ENCODE assay signal across 1 cellular context in genomic region chr12:124796303-124796957, GRCh38.
TF ChIP-seq lines count a peak whose summit lies in the region.

No MANE protein-coding gene starts in this region.

TF ChIP-seq in GM23338, 12 proteins besides CTCF, POLR2A, EP300 and RAD21 (continued from another document):
- TF ChIP-seq ZNF462 (CRISPR knock-in tag; IDR thresholded peaks at IDR 0.05) (no peak), POLR2AphosphoS5 (IDR thresholded peaks at IDR 0.05; ENCODE audit: low read depth) (no peak), ZNF331 (CRISPR knock-in tag; IDR thresholded peaks at IDR 0.05; ENCODE audit: low read depth) (no peak)
TF ChIP-seq in GM23338: peak in this region for 0.
